30 cellular contexts compared by ENCODE assay signal in the genomic region with DNA sequence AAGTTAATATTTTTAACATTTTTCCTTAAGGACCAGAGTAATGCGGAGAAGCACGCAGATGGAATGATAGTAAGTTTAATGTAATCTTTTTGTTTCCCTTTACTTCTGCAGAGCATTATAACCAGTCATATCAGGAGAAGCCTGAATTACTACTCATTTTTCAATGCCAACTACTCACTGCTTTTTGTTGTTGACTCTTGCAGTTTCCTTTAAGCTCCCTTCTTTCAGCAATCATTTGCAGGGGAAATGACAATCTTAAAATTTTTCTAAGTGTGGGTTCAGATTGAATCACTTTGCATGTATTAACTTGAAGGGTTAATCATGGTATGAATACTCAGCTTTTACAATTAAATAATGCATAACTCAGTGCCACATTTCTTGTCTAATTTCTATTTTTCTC.
"Had no signal": no experiment of that assay in that cellular context is flagged by ENCODE, and none has a peak within 500 bp of the region (broad histone marks: within the 10 kb centered on the region; RNA-seq: fewer than 3 reads in every experiment).

No MANE protein-coding gene starts in this region.

- H3K4me3 Mint-ChIP-seq: activated CD4-positive, alpha-beta memory T cell treated with anti-CD3 and anti-CD28 coated beads, Interleukin-2, amount 10 ng/mL, durations not matched to agents 7 days and 5 days; activated CD8-positive, alpha-beta memory T cell treated with anti-CD3 and anti-CD28 coated beads, Interleukin-2, amount 10 ng/mL, durations not matched to agents 7 days and 5 days; activated naive CD4-positive, alpha-beta T cell treated with anti-CD3 and anti-CD28 coated beads, Interleukin-2, amount 10 ng/mL, durations not matched to agents 7 days and 5 days; activated naive CD8-positive, alpha-beta T cell treated with anti-CD3 and anti-CD28 coated beads for 36 hours had no signal

- DNase-seq: activated CD4-positive, alpha-beta memory T cell treated with anti-CD3 and anti-CD28 coated beads, Interleukin-2, amount 10 ng/mL, durations not matched to agents 7 days and 5 days; activated CD4-positive, alpha-beta T cell treated with anti-CD3 and anti-CD28 coated beads for 4 hours; activated CD4-positive, CD25-positive, alpha-beta regulatory T cell; activated CD8-positive, alpha-beta memory T cell treated with anti-CD3 and anti-CD28 coated beads for 24 hours; activated CD8-positive, alpha-beta memory T cell treated with anti-CD3 and anti-CD28 coated beads, Interleukin-2, amount 10 ng/mL, durations not matched to agents 7 days and 5 days; activated CD8-positive, alpha-beta memory T cell treated with anti-CD3 and anti-CD28 coated beads, Interleukin-2, amount 50 U/mL, for 48 hours; activated gamma-delta T cell treated with Interleukin-2 at 50 U/mL for 16 hours; activated naive CD4-positive, alpha-beta T cell treated with anti-CD3 and anti-CD28 coated beads, Interleukin-2, amount 10 ng/mL, durations not matched to agents 7 days and 5 days; activated naive CD8-positive, alpha-beta T cell treated with anti-CD3 and anti-CD28 coated beads for 36 hours; amniotic stem cell; aorta; brain microvascular endothelial cell; cerebellar nuclear complex; Kasumi-1; KG1; MG63; NCI-H1048; NCI-H1105 treated with DMSO at 0.1 percent for 48 hours; NCI-H1436; NCI-H1694; NCI-H1930; NCI-H2081 treated with DMSO at 0.1 percent for 48 hours; NCI-H226; NCI-H446 treated with DMSO at 0.1 percent for 48 hours; NCI-H524; SHP77; SJCRH30; T1000; WERI-Rb-1 had no signal

- ATAC-seq: activated CD8-positive, alpha-beta memory T cell treated with anti-CD3 and anti-CD28 coated beads, Interleukin-2, amount 10 ng/mL, durations not matched to agents 7 days and 5 days; Panc1 had no signal

- H3K27me3 Mint-ChIP-seq: activated CD4-positive, alpha-beta memory T cell treated with anti-CD3 and anti-CD28 coated beads, Interleukin-2, amount 10 ng/mL, durations not matched to agents 7 days and 5 days; activated CD8-positive, alpha-beta memory T cell treated with anti-CD3 and anti-CD28 coated beads, Interleukin-2, amount 10 ng/mL, durations not matched to agents 7 days and 5 days; activated naive CD4-positive, alpha-beta T cell treated with anti-CD3 and anti-CD28 coated beads, Interleukin-2, amount 10 ng/mL, durations not matched to agents 7 days and 5 days; activated naive CD8-positive, alpha-beta T cell treated with anti-CD3 and anti-CD28 coated beads for 36 hours had no signal

- H3K27ac Mint-ChIP-seq: activated CD4-positive, alpha-beta memory T cell treated with anti-CD3 and anti-CD28 coated beads, Interleukin-2, amount 10 ng/mL, durations not matched to agents 7 days and 5 days; activated CD8-positive, alpha-beta memory T cell treated with anti-CD3 and anti-CD28 coated beads, Interleukin-2, amount 10 ng/mL, durations not matched to agents 7 days and 5 days; activated naive CD4-positive, alpha-beta T cell treated with anti-CD3 and anti-CD28 coated beads, Interleukin-2, amount 10 ng/mL, durations not matched to agents 7 days and 5 days; activated naive CD8-positive, alpha-beta T cell treated with anti-CD3 and anti-CD28 coated beads for 36 hours had no signal

- H3K9me3 Mint-ChIP-seq: activated CD4-positive, alpha-beta memory T cell treated with anti-CD3 and anti-CD28 coated beads, Interleukin-2, amount 10 ng/mL, durations not matched to agents 7 days and 5 days; activated naive CD8-positive, alpha-beta T cell treated with anti-CD3 and anti-CD28 coated beads for 36 hours had no signal
